In the genomic region with DNA sequence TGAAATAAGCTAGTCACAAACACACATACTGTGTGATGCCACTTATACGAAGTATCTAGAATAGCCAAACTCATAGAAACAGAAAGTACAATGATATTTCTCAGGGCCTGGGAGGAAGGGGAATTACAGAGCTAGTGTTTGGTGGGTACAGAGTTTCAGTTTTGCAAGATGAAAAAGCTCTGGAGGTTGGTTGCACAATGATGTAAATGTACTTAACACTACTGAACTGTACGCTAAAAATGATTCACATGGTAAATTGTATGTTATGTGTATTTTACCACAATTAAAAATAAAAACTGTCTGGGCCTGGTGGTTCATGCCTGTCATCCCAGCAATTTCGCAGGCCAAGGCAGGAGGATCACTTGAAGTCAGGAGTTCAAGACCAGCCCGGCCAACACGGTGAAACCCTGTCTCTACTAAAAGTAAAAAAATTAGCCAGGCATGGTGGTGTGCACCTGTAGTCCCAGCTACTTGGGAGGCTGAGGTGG, we compare ENCODE assay signal across 9 cellular contexts. TPM values are rescaled to one million over a fixed set of nuclear protein-coding genes. Genes with fewer than 3 reads are reported as not detected.
A peak's percentile ranks its signal among the peaks of the same experiment; 100 is the strongest.
DNase-seq lines count a peak whose midpoint lies in the region; ATAC-seq, FAIRE-seq and TF ChIP-seq lines count a peak whose summit lies in the region.
"Had no signal": no experiment of that assay in that cellular context is flagged by ENCODE, and none has a peak within 500 bp of the region (broad histone marks: within the 10 kb centered on the region; RNA-seq: fewer than 3 reads in every experiment).

No MANE protein-coding gene starts in this region.

- DNase-seq in MM.1S (peak; percentile 91), K562 (ENCODE audit: extremely low read depth in 1 of 4, low spot score in 3 of 4) (no peak), omental fat pad (ENCODE audit: low spot score) (no peak), SHP77 (lab: John Stamatoyannopoulos, UW) (no peak), SK-N-SH (no peak)
- no peak for DNase-seq in NK-92 treated with Interleukin-12 subunit alpha and Interleukin-12 subunit beta, amount 100 ng/mL, for 24 hours (lab: John Stamatoyannopoulos, UW)
- DNase-seq: upper lobe of left lung had no signal

- POLR2A ChIA-PET in K562 (lab: Yijun Ruan, JAX) (interaction anchor here (0.8 kb wide), 1 partner anchor 23 kb away, joined by 3 read pairs; no protein-coding TSS in a partner anchor), SK-N-SH (lab: Yijun Ruan, JAX) (no interaction called here)

- TF ChIP-seq RAD21 in K562 (CRISPR knock-in tag; conservative IDR thresholded peaks at IDR 0.05 in 1 of 2, IDR thresholded peaks at IDR 0.05 in 1 of 2) (no peak), SK-N-SH (IDR thresholded peaks at IDR 0.05; ENCODE audit: low read length) (no peak)

- peak overlapping the region; percentile 55; the same call in 1 of the 2 replicates for H3K27ac ChIP-seq in MM.1S (ENCODE audit: low read length)
- no peak overlapping the region for H3K27ac ChIP-seq in K562 (ENCODE audit: extremely low read depth, low read depth, low read length)
- H3K27ac ChIP-seq in SK-N-SH (ENCODE audit: low read depth in 2 of 2, low read length in 1 of 2) = no peak overlapping the region

- no peak for FAIRE-seq in K562 (lab: Jason Lieb, UNC)

- H3K79me2 ChIP-seq in MM.1S (ENCODE audit: low read length) = no peaks in the 10 kb centered on the region
- H3K79me2 ChIP-seq in K562 (ENCODE audit: control insufficient read depth, insufficient read depth, low read length) = no peaks in the 10 kb centered on the region
- H3K79me2 ChIP-seq in SK-N-SH (ENCODE audit: insufficient read depth) = no peaks in the 10 kb centered on the region

- H3K9me2 ChIP-seq in MM.1S (replicated peaks; ENCODE audit: insufficient read depth, low read length) (no peaks in the 10 kb centered on the region), SK-N-SH (no peaks in the 10 kb centered on the region)

- TF ChIP-seq EP300 in K562 (IDR thresholded peaks at IDR 0.05; ENCODE audit: low read length) (no peak), SK-N-SH (IDR thresholded peaks at IDR 0.05; ENCODE audit: borderline replicate concordance in 1 of 2, low read depth in 1 of 2, low read length in 1 of 2) (no peak)

- 4% methylated on average over 5 of the region's 5 CpGs for WGBS in K562 (ENCODE audit: insufficient coverage, low coverage, missing lambda C conversion rate)
- WGBS in SK-N-SH (ENCODE audit: low lambda C conversion rate) = 81% methylated on average over 5 of the region's 5 CpGs

- H3K4me3 ChIP-seq in MM.1S (ENCODE audit: low read length) (peak overlapping the region; percentile 19; the same call in 1 of the 2 replicates), K562 (no peak overlapping the region), SK-N-SH (ENCODE audit: low read depth in 2 of 2, low read length in 1 of 2) (no peak overlapping the region)
- H3K4me3 ChIP-seq: upper lobe of left lung had no signal

- TF ChIP-seq CTCF in MM.1S (IDR thresholded peaks at IDR 0.05; ENCODE audit: low read length) (no peak), K562 (IDR thresholded peaks at IDR 0.05 in 2 of 3, conservative IDR thresholded peaks at IDR 0.05 in 1 of 3; ENCODE audit: insufficient read depth in 2 of 3, low read depth in 1 of 3, low read length in 3 of 3) (no peak), omental fat pad (IDR thresholded peaks at IDR 0.05) (no peak), SK-N-SH (IDR thresholded peaks at IDR 0.05) (no peak)

- H2AFZ ChIP-seq in MM.1S (ENCODE audit: low read length) = no peak overlapping the region
- H2AFZ ChIP-seq in K562 (ENCODE audit: low read depth, low read length) = no peak overlapping the region
- no peak overlapping the region for H2AFZ ChIP-seq in SK-N-SH (ENCODE audit: low read depth)

- H3K36me3 ChIP-seq in MM.1S (replicated peaks; ENCODE audit: insufficient read depth, low read length) (no peaks in the 10 kb centered on the region), K562 (ENCODE audit: control insufficient read depth, insufficient read depth, low read length) (no peaks in the 10 kb centered on the region), SK-N-SH (replicated peaks in 1 of 2; ENCODE audit: control insufficient read depth in 1 of 2, insufficient read depth in 2 of 2, low read length in 1 of 2) (no peaks in the 10 kb centered on the region)
- H3K36me3 ChIP-seq: upper lobe of left lung had no signal

- intact Hi-C loops in K562 (cut with micrococcal nuclease) = no loop called here

- no peaks in the 10 kb centered on the region for H3K9me1 ChIP-seq in K562 (ENCODE audit: control insufficient read depth, insufficient read depth, low read length)

- H3K4me1 ChIP-seq in MM.1S (ENCODE audit: low read length) (peaks cover 12% of the 10 kb centered on the region), K562 (replicated peaks in 1 of 2; ENCODE audit: control insufficient read depth in 2 of 2, insufficient read depth in 2 of 2, low read length in 2 of 2) (no peaks in the 10 kb centered on the region), SK-N-SH (ENCODE audit: control insufficient read depth in 1 of 2, insufficient read depth in 2 of 2, low read depth in 1 of 2, low read length in 1 of 2) (peaks cover 0 to 6% of the 10 kb centered on the region in 2 experiments; a peak in 1 of 4 replicates)
- H3K4me1 ChIP-seq: upper lobe of left lung had no signal

- H4K20me1 ChIP-seq in MM.1S (ENCODE audit: insufficient read depth, low read length) (no peaks in the 10 kb centered on the region), K562 (replicated peaks; ENCODE audit: control insufficient read depth, insufficient read depth, low read length) (no peaks in the 10 kb centered on the region), SK-N-SH (ENCODE audit: insufficient read depth) (no peaks in the 10 kb centered on the region)

- H3K27me3 ChIP-seq in MM.1S (replicated peaks; ENCODE audit: insufficient read depth, low read length) (no peaks in the 10 kb centered on the region), K562 (ENCODE audit: control insufficient read depth in 2 of 2, insufficient read depth in 2 of 2, low read length in 2 of 2) (peaks cover 21 to 24% of the 10 kb centered on the region in 2 experiments; a peak in 4 of 5 replicates), SK-N-SH (ENCODE audit: insufficient read depth) (no peaks in the 10 kb centered on the region)
- H3K27me3 ChIP-seq: upper lobe of left lung had no signal

- CTCF ChIA-PET in K562 (lab: Yijun Ruan, JAX; ENCODE audit: low intra/inter-chr PET ratio) (no interaction called here), SK-N-SH (lab: Yijun Ruan, JAX) (interaction anchor here (1.3 kb wide), 1 partner anchor 200 kb away, joined by 3 read pairs; no protein-coding TSS in a partner anchor)

- peak; percentile 81 for ATAC-seq in GM18508 (IDR thresholded peaks at IDR 0.05; ENCODE audit: insufficient read depth, unreplicated experiment)
- peak; percentile 89 for ATAC-seq in GM21529 (IDR thresholded peaks at IDR 0.05; ENCODE audit: unreplicated experiment)
- no peak for ATAC-seq in K562
- ATAC-seq in omental fat pad (ENCODE audit: low FRiP score) = no peak

- H3K9me3 ChIP-seq in MM.1S (replicated peaks; ENCODE audit: insufficient read depth, low read length) (no peaks in the 10 kb centered on the region), K562 (replicated peaks; ENCODE audit: control insufficient read depth, insufficient read depth, low read depth, low read length) (no peaks in the 10 kb centered on the region), SK-N-SH (no peaks in the 10 kb centered on the region)
- H3K9me3 ChIP-seq: upper lobe of left lung had no signal

- in situ Hi-C loops in K562 (cut with MboI) = no loop called here

- H3K9ac ChIP-seq in MM.1S (ENCODE audit: low read length) (no peak overlapping the region), K562 (ENCODE audit: insufficient read depth in 1 of 2, low read depth in 2 of 2, low read length in 2 of 2) (no peak overlapping the region), SK-N-SH (no peak overlapping the region)

- H3F3A ChIP-seq in MM.1S (ENCODE audit: insufficient read depth, low read length) (peaks cover 8% of the 10 kb centered on the region), SK-N-SH (replicated peaks; ENCODE audit: insufficient read depth) (no peaks in the 10 kb centered on the region)

- no peak for TF ChIP-seq POLR2A in K562 (conservative IDR thresholded peaks at IDR 0.05)

- BruUV-seq in K562 (replicated peaks; lab: Mats Ljungman, UMichigan) = no TSS peak

- H3K4me2 ChIP-seq in MM.1S (ENCODE audit: low read depth, low read length) (peak overlapping the region; percentile 66), K562 (ENCODE audit: insufficient read depth, low read length) (no peak overlapping the region), SK-N-SH (no peak overlapping the region)

TF ChIP-seq in K562, 482 proteins besides CTCF, POLR2A, EP300 and RAD21:
- TF ChIP-seq CEBPB (tag; IDR thresholded peaks at IDR 0.05) (peak; percentile 40), ZNF140 (CRISPR knock-in tag; IDR thresholded peaks at IDR 0.05) (no peak)

TF ChIP-seq in SK-N-SH, 30 proteins besides CTCF, POLR2A, EP300 and RAD21 (continues in another document):
- TF ChIP-seq TAF1 (IDR thresholded peaks at IDR 0.05; ENCODE audit: borderline replicate concordance, low read depth, low read length) = no peak
- TF ChIP-seq TEAD4 (IDR thresholded peaks at IDR 0.05; ENCODE audit: borderline replicate concordance, insufficient read depth) = no peak

RNA-seq across cellular contexts. Expression of a gene that starts 15.3 kb away (rescaled TPM):
- 0.12 and 0.19 TPM in 2 replicates for total RNA-seq in K562 (2011; cell fraction: chromatin; rRNA removed; ENCODE audit: low replicate concordance)
- not detected in 2 replicates for total RNA-seq in K562 (2011; cell fraction: nucleolus; rRNA removed)
- 0.07 TPM in 1 of 2 replicates, not detected in the other for total RNA-seq in K562 (2011; cell fraction: nucleoplasm; rRNA removed)
- 1.4 and 3.1 TPM in 2 replicates for total RNA-seq in K562 (2014; rRNA removed)
- total RNA-seq in K562 (2014; rRNA removed; fragmentation: Illumina TruSeq; extraction: Trizol) = 1.5 and 1.8 TPM in 2 replicates
- 2.1 and 2.2 TPM in 2 replicates for total RNA-seq in K562 (2015; rRNA removed; fragmentation: Illumina TruSeq; extraction: Trizol)
- 1.3 and 1.6 TPM in 2 replicates for total RNA-seq in K562 (2021)
- polyA plus RNA-seq in K562 (2011; rRNA removed) = 0.01 TPM in 1 of 2 replicates, not detected in the other
- 0.04 TPM in 1 of 2 replicates, not detected in the other for polyA plus RNA-seq in K562 (2011; cell fraction: cytosol; rRNA removed)
- 0.06 and 0.10 TPM in 2 replicates for polyA plus RNA-seq in K562 (2011; cell fraction: nucleus; rRNA removed)
- polyA plus RNA-seq in K562 (2012) = 1.8 and 5.7 TPM in 2 replicates
- polyA plus RNA-seq in K562 (2014; fragmentation: Illumina TruSeq; extraction: Trizol) = 1.4 and 2.1 TPM in 2 replicates
- under 1 TPM; 0.32 to 0.45 TPM for polyA plus RNA-seq in K562 (2014; fragmentation: Nextera tagmentation; extraction: Ambion mirVana)
- polyA plus RNA-seq in K562 (2014; rRNA removed) = 1.7 and 1.9 TPM in 2 replicates
- not detected in 2 replicates for polyA minus RNA-seq in K562 (2011; rRNA and poly(A)+ RNA removed)
- not detected in 2 replicates for polyA minus RNA-seq in K562 (2011; cell fraction: cytosol; rRNA and poly(A)+ RNA removed)
- polyA minus RNA-seq in K562 (2011; cell fraction: nucleus; rRNA and poly(A)+ RNA removed) = not detected in 2 replicates
- under 1 TPM in 1 of 4 donors, not detected in 3; 0.96 TPM for total RNA-seq in omental fat pad
- 0.48 and 0.55 TPM in 2 replicates for polyA plus RNA-seq in SK-N-SH (2012; rRNA removed)
- 0.26 and 0.31 TPM in 2 replicates for polyA plus RNA-seq in SK-N-SH (2012; cell fraction: cytosol; rRNA removed)
- polyA plus RNA-seq in SK-N-SH (2012; cell fraction: nucleus; rRNA removed) = 0.82 and 1.5 TPM in 2 replicates

Comparison
In these comparisons a context has a peak if more than half of its experiments do, and no peak if none do; other contexts are left out.
1. ATAC-seq: peak in GM18508 (single experiment) and GM21529 (single experiment); none in K562 (single experiment) and omental fat pad (single experiment).